ENCODE assay signal across 8 cellular contexts in genomic region chrX:129654652-129655546, GRCh38. TPM values are rescaled to one million over a fixed set of nuclear protein-coding genes. Genes with fewer than 3 reads are reported as not detected.
DNase-seq lines count a peak whose midpoint lies in the region; ATAC-seq and TF ChIP-seq lines count a peak whose summit lies in the region.

APLN (minus strand) TSS chrX:129654956; CDS start chrX:129654630, 326 bp downstream.

- DNase-seq in AG08396 (ENCODE audit: low spot score) (peak; percentile 54), activated B cell treated with CpG ODN at 0.5 μM for 24 hours (no peak), fibroblast of gingiva (ENCODE audit: low read depth) (peak; percentile 35), natural killer cell (no peak)

- peaks cover 0 to 9% (median 8%) of the 10 kb centered on the region in 3 donors for H3K4me1 Mint-ChIP-seq in IgD-negative memory B cell
- peaks cover 11% of the 10 kb centered on the region for H3K4me1 Mint-ChIP-seq in activated B cell treated with CpG ODN at 0.5 μM for 24 hours
- peaks cover 6 to 7% of the 10 kb centered on the region in 2 donors for H3K4me1 Mint-ChIP-seq in natural killer cell

- CTCF ChIA-PET in activated B cell treated with CpG ODN at 0.5 μM for 24 hours (lab: Charles Lee), result interaction anchor here (1.3 to 1.7 kb wide), 2 partner anchors 164 to 168 kb away, joined by 3 read pairs; no protein-coding TSS in a partner anchor

- POLR2A ChIA-PET in activated B cell treated with CpG ODN at 0.5 μM for 24 hours (lab: Charles Lee), result interaction anchor here (0.5 to 0.8 kb wide), 4 partner anchors 82 to 132 kb away, joined by 3 read pairs; no protein-coding TSS in a partner anchor

- peak within 1 kb of the TSS in 1 of 3 donors; percentile 9 for H3K27ac Mint-ChIP-seq in IgD-negative memory B cell
- H3K27ac Mint-ChIP-seq in activated B cell treated with CpG ODN at 0.5 μM for 24 hours, result no peak within 1 kb of the TSS
- H3K27ac Mint-ChIP-seq in natural killer cell, result no peak within 1 kb of the TSS

- H3K27me3 Mint-ChIP-seq in IgD-negative memory B cell, result peaks cover 12% of the 10 kb centered on the region
- peaks cover 12% of the 10 kb centered on the region for H3K27me3 Mint-ChIP-seq in activated B cell treated with CpG ODN at 0.5 μM for 24 hours
- peaks cover 17 to 32% of the 10 kb centered on the region in 2 donors for H3K27me3 Mint-ChIP-seq in natural killer cell (ENCODE audit: low read depth in 2 of 2)

- ATAC-seq in GM18511 (IDR thresholded peaks at IDR 0.05; ENCODE audit: unreplicated experiment) (peak; percentile 38), activated B cell treated with CpG ODN at 0.5 μM for 24 hours (ENCODE audit: low read depth) (peak; percentile 37), natural killer cell (peak; percentile 62 to 75 (median 62)), HG03342 (IDR thresholded peaks at IDR 0.05; ENCODE audit: unreplicated experiment) (no peak), GM18858 (IDR thresholded peaks at IDR 0.05; ENCODE audit: unreplicated experiment) (no peak)

- peak within 1 kb of the TSS; percentile 66 to 86 (median 77) for H3K4me3 Mint-ChIP-seq in IgD-negative memory B cell
- peak within 1 kb of the TSS; percentile 69 for H3K4me3 Mint-ChIP-seq in activated B cell treated with CpG ODN at 0.5 μM for 24 hours
- H3K4me3 Mint-ChIP-seq in natural killer cell, result peak within 1 kb of the TSS; percentile 74

- H3K9me3 Mint-ChIP-seq in IgD-negative memory B cell (no peaks in the 10 kb centered on the region), activated B cell treated with CpG ODN at 0.5 μM for 24 hours (no peaks in the 10 kb centered on the region), natural killer cell (no peaks in the 10 kb centered on the region)

- H3K36me3 Mint-ChIP-seq in IgD-negative memory B cell, result no peaks in the 10 kb centered on the region
- no peaks in the 10 kb centered on the region for H3K36me3 Mint-ChIP-seq in activated B cell treated with CpG ODN at 0.5 μM for 24 hours (ENCODE audit: low read depth)
- H3K36me3 Mint-ChIP-seq in natural killer cell, result no peaks in the 10 kb centered on the region

- TF ChIP-seq CTCF in activated B cell treated with CpG ODN at 0.5 μM for 24 hours (IDR thresholded peaks at IDR 0.05), result no peak
- no peak for TF ChIP-seq CTCF in natural killer cell (IDR thresholded peaks at IDR 0.05)

- intact Hi-C loops in activated B cell treated with CpG ODN at 0.5 μM for 24 hours (cut with micrococcal nuclease), result no loop called here
- intact Hi-C loops in natural killer cell (cut with micrococcal nuclease), result no loop called here

RNA-seq across cellular contexts. Expression of gene APLN, which starts in this region (rescaled TPM):
- not detected for polyA plus RNA-seq in IgD-negative memory B cell
- total RNA-seq in activated B cell treated with CpG ODN at 0.5 μM for 24 hours (not detected in 2 replicates), natural killer cell (under 1 TPM in 1 of 3 donors, not detected in 2; 0.07 TPM)

Comparison
In these comparisons a context has a peak if more than half of its experiments do, and no peak if none do; other contexts are left out.
1. Peak in ATAC-seq in activated B cell treated with CpG ODN at 0.5 μM for 24 hours; RNA of the gene not detected or under 1 TPM.
2. Peak in ATAC-seq in natural killer cell; RNA of the gene not detected or under 1 TPM.
3. DNase-seq: peak in AG08396 (single experiment) and fibroblast of gingiva (single experiment); none in activated B cell treated with CpG ODN at 0.5 μM for 24 hours (single experiment) and natural killer cell (single experiment).
4. Peak in every context shown above with its lines, with median percentiles within 50 percentile points of each other: H3K4me3 Mint-ChIP-seq.